9 cellular contexts compared by ENCODE assay signal in the genomic region with DNA sequence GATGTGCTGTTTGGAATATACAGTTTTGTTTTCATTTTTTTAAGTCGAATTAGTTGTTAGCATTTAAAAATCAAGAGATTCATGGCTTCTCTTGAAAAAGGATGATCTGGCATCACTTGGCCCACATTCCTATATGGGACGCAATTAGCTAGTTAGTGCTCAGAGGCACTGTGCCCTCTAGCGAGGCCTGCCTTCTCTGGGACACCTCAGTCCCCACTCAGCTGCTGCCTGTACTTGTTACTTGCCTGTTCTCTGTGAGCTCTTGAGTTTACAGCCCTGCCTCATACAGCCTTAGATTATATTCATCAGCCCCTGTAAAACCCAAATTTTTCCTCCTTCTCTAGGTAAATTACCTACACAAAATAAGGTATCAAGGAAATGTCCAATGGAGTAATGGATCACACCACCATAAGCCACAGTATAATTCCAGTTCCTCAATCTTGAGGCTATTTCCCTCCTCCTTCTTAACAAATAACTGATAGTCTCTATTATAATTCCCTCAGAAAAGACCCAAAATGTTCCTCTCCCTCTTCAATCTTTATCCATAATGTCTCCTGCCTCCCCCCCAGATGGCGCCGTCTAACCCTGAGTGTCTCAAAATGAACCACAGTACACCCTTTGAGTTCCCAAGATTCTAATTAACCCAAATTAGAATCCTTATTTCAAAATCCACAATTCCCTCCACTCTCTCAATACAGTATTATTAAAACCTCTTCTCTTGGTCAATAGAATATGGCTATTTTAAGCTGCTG. TPM values are rescaled to one million over a fixed set of nuclear protein-coding genes. Genes with fewer than 3 reads are reported as not detected.
DNase-seq lines count a peak whose midpoint lies in the region; ATAC-seq and TF ChIP-seq lines count a peak whose summit lies in the region.
"Had no signal": no experiment of that assay in that cellular context is flagged by ENCODE, and none has a peak within 500 bp of the region (broad histone marks: within the 10 kb centered on the region; RNA-seq: fewer than 3 reads in every experiment).

No MANE protein-coding gene starts in this region.

- ATAC-seq in HG03565 (IDR thresholded peaks at IDR 0.05; ENCODE audit: unreplicated experiment): no peak
- ATAC-seq: effector memory CD8-positive, alpha-beta T cell had no signal

- DNase-seq in NOMO-1 treated with dmso at 0.1 percent for 144 hours (lab: John Stamatoyannopoulos, UW; ENCODE audit: unreplicated experiment): peak; percentile 43
- DNase-seq in adipocyte (ENCODE audit: low read depth): peak; percentile 69
- no peak for DNase-seq in mesothelial cell of epicardium (ENCODE audit: low spot score in 2 of 2, unreplicated experiment in 2 of 2)
- no peak for DNase-seq in occipital lobe (lab: John Stamatoyannopoulos, UW)
- no peak for DNase-seq in NCI-H2029 (lab: John Stamatoyannopoulos, UW)

- peak overlapping the region; percentile 97 for H3K9ac ChIP-seq in adipocyte (ENCODE audit: low read length)

- no peaks in the 10 kb centered on the region for H3K9me3 ChIP-seq in adipocyte (ENCODE audit: control insufficient read depth, low read length)

- no peaks in the 10 kb centered on the region for H3K9me3 Mint-ChIP-seq in mesothelial cell of epicardium
- H3K9me3 Mint-ChIP-seq: effector memory CD8-positive, alpha-beta T cell had no signal

- H3K4me1 ChIP-seq in adipocyte (ENCODE audit: control insufficient read depth, insufficient read depth, low read length): peaks cover 32% of the 10 kb centered on the region

- peak overlapping the region; percentile 39 for H3K4me3 Mint-ChIP-seq in mesothelial cell of epicardium
- H3K4me3 Mint-ChIP-seq: effector memory CD8-positive, alpha-beta T cell had no signal

- peaks cover 27% of the 10 kb centered on the region for H3K4me1 Mint-ChIP-seq in mesothelial cell of epicardium

- no peaks in the 10 kb centered on the region for H3K27me3 ChIP-seq in adipocyte (replicated peaks; ENCODE audit: control insufficient read depth, insufficient read depth, low read length)

- peaks cover 40% of the 10 kb centered on the region for H3K36me3 ChIP-seq in adipocyte (ENCODE audit: control insufficient read depth, insufficient read depth, low read length, severe bottlenecking)

- peaks cover 24% of the 10 kb centered on the region for H3K36me3 Mint-ChIP-seq in mesothelial cell of epicardium

- H3K27me3 Mint-ChIP-seq in mesothelial cell of epicardium (ENCODE audit: low read depth): no peaks in the 10 kb centered on the region
- H3K27me3 Mint-ChIP-seq: effector memory CD8-positive, alpha-beta T cell had no signal

- peak overlapping the region; percentile 86 for H3K4me3 ChIP-seq in GM08714 (ENCODE audit: low read length)
- H3K4me3 ChIP-seq in adipocyte (ENCODE audit: low read length): peak overlapping the region; percentile 100

- peak; percentile 84 for TF ChIP-seq CTCF in 22Rv1 (IDR thresholded peaks at IDR 0.05)
- TF ChIP-seq CTCF in mesothelial cell of epicardium (IDR thresholded peaks at IDR 0.05; ENCODE audit: unreplicated experiment): no peak

- no peak overlapping the region for H3K27ac ChIP-seq in 22Rv1

- peak overlapping the region; percentile 70 for H3K27ac Mint-ChIP-seq in mesothelial cell of epicardium
- H3K27ac Mint-ChIP-seq: effector memory CD8-positive, alpha-beta T cell had no signal

RNA-seq across cellular contexts. Expression of a gene that starts 2.7 kb away (rescaled TPM):
- total RNA-seq in mesothelial cell of epicardium (47.4 to 51.1 TPM (median 48.0 TPM) in 3 replicates), occipital lobe (8.6 TPM)

Comparison
In these comparisons a context has a peak if more than half of its experiments do, and no peak if none do; other contexts are left out.
1. DNase-seq: peak in NOMO-1 treated with dmso at 0.1 percent for 144 hours (single experiment) and adipocyte (single experiment); none in mesothelial cell of epicardium (0 of 2), occipital lobe (single experiment) and NCI-H2029 (single experiment).